ENCODE assay signal across 17 cellular contexts in genomic region chr2:185583058-185583816, GRCh38.
DNase-seq lines count a peak whose midpoint lies in the region; ATAC-seq and TF ChIP-seq lines count a peak whose summit lies in the region.
"Had no signal": no experiment of that assay in that cellular context is flagged by ENCODE, and none has a peak within 500 bp of the region (broad histone marks: within the 10 kb centered on the region; RNA-seq: fewer than 3 reads in every experiment).

No MANE protein-coding gene starts in this region.

- H2AFZ ChIP-seq in PC-9 (no peak overlapping the region), fibroblast of lung (ENCODE audit: low read length) (no peak overlapping the region)

- peak overlapping the region; percentile 38; the same call in 1 of the 2 replicates for H3K4me2 ChIP-seq in PC-9
- no peak overlapping the region for H3K4me2 ChIP-seq in fibroblast of lung (ENCODE audit: extremely low read depth, insufficient read depth, low read length)

- no peaks in the 10 kb centered on the region for H3F3A ChIP-seq in PC-9 (ENCODE audit: insufficient read depth, low read depth)

- H3K4me1 ChIP-seq in PC-9 (replicated peaks; ENCODE audit: insufficient read depth) (peaks cover 9% of the 10 kb centered on the region; the same call in 1 of the 2 replicates), fibroblast of lung (ENCODE audit: control insufficient read depth, extremely low read depth, insufficient read depth, low read length) (no peaks in the 10 kb centered on the region)

- no peaks in the 10 kb centered on the region for H3K36me3 Mint-ChIP-seq in T-helper 2 cell treated with Interferon-gamma antibody and Interleukin-4, amounts not matched to agents 5 μg/mL and 100 μg/mL, for 36 hours (ENCODE audit: low read depth)
- H3K36me3 Mint-ChIP-seq in activated naive CD4-positive, alpha-beta T cell treated with anti-CD3 and anti-CD28 coated beads for 36 hours (ENCODE audit: low read depth) = no peaks in the 10 kb centered on the region
- H3K36me3 Mint-ChIP-seq: activated CD4-positive, alpha-beta memory T cell treated with anti-CD3 and anti-CD28 coated beads for 36 hours; activated naive CD4-positive, alpha-beta T cell treated with anti-CD3 and anti-CD28 coated beads, Interleukin-2, amount 50 U/mL, for 24 hours had no signal

- H3K79me2 ChIP-seq in PC-9 (ENCODE audit: low read depth) = no peaks in the 10 kb centered on the region
- H3K79me2 ChIP-seq in fibroblast of lung (ENCODE audit: control insufficient read depth, insufficient read depth, low read length) = no peaks in the 10 kb centered on the region

- H3K27me3 ChIP-seq in PC-9 (ENCODE audit: insufficient read depth, low read depth) = no peaks in the 10 kb centered on the region
- no peaks in the 10 kb centered on the region for H3K27me3 ChIP-seq in fibroblast of lung (ENCODE audit: control insufficient read depth, insufficient read depth, low read length)

- H3K27ac ChIP-seq in PC-9 (peak overlapping the region; percentile 46; the same call in 1 of the 2 replicates), fibroblast of lung (ENCODE audit: insufficient read depth, low read length) (no peak overlapping the region)

- H3K9me2 ChIP-seq in PC-9 (ENCODE audit: insufficient read depth) = no peaks in the 10 kb centered on the region

- no peaks in the 10 kb centered on the region; the same call in 1 of the 2 replicates for H3K9me3 ChIP-seq in PC-9 (ENCODE audit: insufficient read depth, low read depth)
- no peaks in the 10 kb centered on the region for H3K9me3 ChIP-seq in fibroblast of lung (ENCODE audit: control insufficient read depth, insufficient read depth, low read depth, low read length)

- H3K4me3 ChIP-seq in PC-9 (no peak overlapping the region), fibroblast of lung (replicated peaks in 1 of 4; ENCODE audit: control extremely low read depth in 1 of 4, insufficient read depth in 1 of 4, low read depth in 3 of 4, low read length in 4 of 4) (no peak overlapping the region)
- H3K4me3 ChIP-seq: lung had no signal

- DNase-seq in H4 (ENCODE audit: low spot score) = peak; percentile 98
- peak; percentile 73 to 83 for DNase-seq in PC-9
- peak; percentile 8 to 91 for DNase-seq in fibroblast of lung (ENCODE audit: low read depth in 2 of 2)
- peak; percentile 100 for DNase-seq in renal cortical epithelial cell (ENCODE audit: low read depth)
- DNase-seq in GM03348 (ENCODE audit: low spot score) = no peak
- DNase-seq in T-helper 2 cell treated with Interferon-gamma antibody and Interleukin-4, amounts not matched to agents 5 μg/mL and 100 μg/mL, for 36 hours (ENCODE audit: low spot score) = no peak
- DNase-seq in activated naive CD4-positive, alpha-beta T cell treated with anti-CD3 and anti-CD28 coated beads for 36 hours = no peak
- DNase-seq: activated CD4-positive, alpha-beta memory T cell treated with anti-CD3 and anti-CD28 coated beads for 36 hours; glutamatergic neuron; NCI-H187; stimulated activated CD4-positive, alpha-beta T cell treated with anti-CD3 and anti-CD28 coated beads, Interleukin-2, amount 100 ng/mL, for 24 hours; stimulated activated naive CD8-positive, alpha-beta T cell treated with anti-CD3 and anti-CD28 coated beads, Interleukin-15, Interleukin-2, amounts not matched to agents 100 U/mL and 50 U/mL, for 24 hours had no signal

- POLR2A ChIA-PET in PC-9 (lab: Charles Lee; ENCODE audit: unreplicated experiment) = interaction anchor here (0.6 kb wide), 1 partner anchor 216 kb away, joined by 5 read pairs; no protein-coding TSS in a partner anchor

- H3K27me3 Mint-ChIP-seq in T-helper 2 cell treated with Interferon-gamma antibody and Interleukin-4, amounts not matched to agents 5 μg/mL and 100 μg/mL, for 36 hours (ENCODE audit: low read depth) = no peaks in the 10 kb centered on the region
- H3K27me3 Mint-ChIP-seq in activated naive CD4-positive, alpha-beta T cell treated with anti-CD3 and anti-CD28 coated beads for 36 hours (ENCODE audit: low read depth) = no peaks in the 10 kb centered on the region
- H3K27me3 Mint-ChIP-seq: activated CD4-positive, alpha-beta memory T cell treated with anti-CD3 and anti-CD28 coated beads for 36 hours; activated naive CD4-positive, alpha-beta T cell treated with anti-CD3 and anti-CD28 coated beads, Interleukin-2, amount 50 U/mL, for 24 hours; dendritic cell treated with granulocyte-macrophage colony-stimulating factor and Interleukin-4, amounts not matched to agents 40 ng/mL and 50 ng/mL, for 4 days; IgD-negative memory B cell had no signal

- TF ChIP-seq CTCF in PC-9 (conservative IDR thresholded peaks at IDR 0.05) (no peak), fibroblast of lung (conservative IDR thresholded peaks at IDR 0.05 in 1 of 2, IDR thresholded peaks at IDR 0.05 in 1 of 2; ENCODE audit: low read depth in 1 of 2, low read length in 2 of 2) (no peak)

- peaks cover 15% of the 10 kb centered on the region for H3K9me3 Mint-ChIP-seq in T-helper 2 cell treated with Interferon-gamma antibody and Interleukin-4, amounts not matched to agents 5 μg/mL and 100 μg/mL, for 36 hours
- peaks cover 8% of the 10 kb centered on the region for H3K9me3 Mint-ChIP-seq in activated naive CD4-positive, alpha-beta T cell treated with anti-CD3 and anti-CD28 coated beads for 36 hours

- no TSS peak for BruUV-seq in PC-9 (replicated peaks; lab: Mats Ljungman, UMichigan)

- no peak overlapping the region for H3K27ac Mint-ChIP-seq in T-helper 2 cell treated with Interferon-gamma antibody and Interleukin-4, amounts not matched to agents 5 μg/mL and 100 μg/mL, for 36 hours
- H3K27ac Mint-ChIP-seq in activated naive CD4-positive, alpha-beta T cell treated with anti-CD3 and anti-CD28 coated beads for 36 hours = no peak overlapping the region
- H3K27ac Mint-ChIP-seq: activated CD4-positive, alpha-beta memory T cell treated with anti-CD3 and anti-CD28 coated beads for 36 hours; activated naive CD4-positive, alpha-beta T cell treated with anti-CD3 and anti-CD28 coated beads, Interleukin-2, amount 50 U/mL, for 24 hours; dendritic cell treated with granulocyte-macrophage colony-stimulating factor and Interleukin-4, amounts not matched to agents 40 ng/mL and 50 ng/mL, for 4 days; IgD-negative memory B cell had no signal

- CTCF ChIA-PET in PC-9 (lab: Charles Lee) = no interaction called here
- CTCF ChIA-PET in activated naive CD4-positive, alpha-beta T cell treated with anti-CD3 and anti-CD28 coated beads for 36 hours (lab: Charles Lee) = no interaction called here

- intact Hi-C loops in PC-9 (cut with micrococcal nuclease; ENCODE audit: unreplicated experiment) = no loop called here
- intact Hi-C loops in activated naive CD4-positive, alpha-beta T cell treated with anti-CD3 and anti-CD28 coated beads for 36 hours (cut with micrococcal nuclease) = no loop called here

- H3K36me3 ChIP-seq in PC-9 (ENCODE audit: low read depth) (no peaks in the 10 kb centered on the region), fibroblast of lung (ENCODE audit: control insufficient read depth, insufficient read depth, low read length) (no peaks in the 10 kb centered on the region)

- H3K4me3 Mint-ChIP-seq in T-helper 2 cell treated with Interferon-gamma antibody and Interleukin-4, amounts not matched to agents 5 μg/mL and 100 μg/mL, for 36 hours = no peak overlapping the region
- no peak overlapping the region for H3K4me3 Mint-ChIP-seq in activated naive CD4-positive, alpha-beta T cell treated with anti-CD3 and anti-CD28 coated beads for 36 hours
- H3K4me3 Mint-ChIP-seq: activated CD4-positive, alpha-beta memory T cell treated with anti-CD3 and anti-CD28 coated beads for 36 hours; activated naive CD4-positive, alpha-beta T cell treated with anti-CD3 and anti-CD28 coated beads, Interleukin-2, amount 50 U/mL, for 24 hours; dendritic cell treated with granulocyte-macrophage colony-stimulating factor and Interleukin-4, amounts not matched to agents 40 ng/mL and 50 ng/mL, for 4 days had no signal

- no peaks in the 10 kb centered on the region for H4K20me1 ChIP-seq in PC-9 (ENCODE audit: insufficient read depth)
- no peaks in the 10 kb centered on the region for H4K20me1 ChIP-seq in fibroblast of lung (ENCODE audit: control insufficient read depth, extremely low read depth, insufficient read depth, low read length)

- no peak for ATAC-seq in GM21526 (IDR thresholded peaks at IDR 0.05; ENCODE audit: low FRiP score, unreplicated experiment)
- ATAC-seq: stimulated activated naive CD8-positive, alpha-beta T cell treated with anti-CD3 and anti-CD28 coated beads, Interleukin-15, Interleukin-2, amounts not matched to agents 100 U/mL and 50 U/mL, for 24 hours had no signal

- H3K4me1 Mint-ChIP-seq in T-helper 2 cell treated with Interferon-gamma antibody and Interleukin-4, amounts not matched to agents 5 μg/mL and 100 μg/mL, for 36 hours (ENCODE audit: low read depth) = no peaks in the 10 kb centered on the region
- no peaks in the 10 kb centered on the region for H3K4me1 Mint-ChIP-seq in activated naive CD4-positive, alpha-beta T cell treated with anti-CD3 and anti-CD28 coated beads for 36 hours (ENCODE audit: low read depth)
- H3K4me1 Mint-ChIP-seq: activated naive CD4-positive, alpha-beta T cell treated with anti-CD3 and anti-CD28 coated beads, Interleukin-2, amount 50 U/mL, for 24 hours; IgD-negative memory B cell had no signal

- H3K9ac ChIP-seq in fibroblast of lung (ENCODE audit: insufficient read depth, low read length) = no peak overlapping the region

Comparison
In these comparisons a context has a peak if more than half of its experiments do, and no peak if none do; other contexts are left out.
1. DNase-seq: peak in H4 (single experiment), PC-9 (2 of 2), fibroblast of lung (2 of 2) and renal cortical epithelial cell (single experiment); none in GM03348 (single experiment), T-helper 2 cell treated with Interferon-gamma antibody and Interleukin-4, amounts not matched to agents 5 μg/mL and 100 μg/mL, for 36 hours (single experiment) and activated naive CD4-positive, alpha-beta T cell treated with anti-CD3 and anti-CD28 coated beads for 36 hours (single experiment).